Comparison of ENCODE assay signal across 16 cellular contexts in the genomic region with DNA sequence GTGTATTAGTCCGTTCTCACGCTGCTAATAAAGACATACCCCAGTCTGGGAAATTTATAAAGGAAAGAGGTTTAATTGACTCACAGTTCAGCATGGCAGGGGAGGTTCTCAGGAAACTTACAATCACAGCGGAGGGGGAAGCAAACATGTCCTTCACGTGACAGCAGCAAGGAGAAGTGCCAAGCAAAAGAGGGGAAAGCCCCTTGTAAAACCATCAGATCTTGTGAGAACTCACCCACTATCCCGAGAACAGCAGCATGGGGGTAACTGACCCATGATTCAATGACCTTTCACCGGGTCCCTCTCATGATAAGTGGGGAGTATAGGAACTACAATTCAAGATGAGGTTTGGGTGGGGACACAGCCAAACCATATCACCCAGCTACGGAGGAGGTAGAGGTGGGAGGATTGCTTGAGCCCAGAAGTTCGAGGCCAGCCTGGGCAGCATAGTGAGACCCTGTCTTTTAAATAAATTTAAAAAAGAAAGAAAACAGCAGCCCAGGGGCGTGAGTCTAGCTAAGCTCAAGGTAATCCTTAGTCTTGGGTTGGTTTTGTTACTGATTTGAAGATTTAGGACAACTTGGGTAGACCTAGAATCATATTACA. TPM values are rescaled to one million over a fixed set of nuclear protein-coding genes. Genes with fewer than 3 reads are reported as not detected.
DNase-seq lines count a peak whose midpoint lies in the region; ATAC-seq, FAIRE-seq and TF ChIP-seq lines count a peak whose summit lies in the region.
"Had no signal": no experiment of that assay in that cellular context is flagged by ENCODE, and none has a peak within 500 bp of the region (broad histone marks: within the 10 kb centered on the region; RNA-seq: fewer than 3 reads in every experiment).

No MANE protein-coding gene starts in this region.

- TF ChIP-seq CTCF in DOHH2 (IDR thresholded peaks at IDR 0.05; ENCODE audit: low read depth, low read length, poor library complexity, severe bottlenecking) (no peak), OCI-LY3 (IDR thresholded peaks at IDR 0.05; ENCODE audit: low read depth, low read length) (no peak), K562 (IDR thresholded peaks at IDR 0.05 in 2 of 3, conservative IDR thresholded peaks at IDR 0.05 in 1 of 3; ENCODE audit: insufficient read depth in 2 of 3, low read depth in 1 of 3, low read length in 3 of 3) (no peak), osteocyte (IDR thresholded peaks at IDR 0.05) (no peak)

- H3K4me3 Mint-ChIP-seq in osteocyte (ENCODE audit: unreplicated experiment): no peak overlapping the region
- no peak overlapping the region for H3K4me3 Mint-ChIP-seq in activated CD4-positive, alpha-beta memory T cell treated with anti-CD3 and anti-CD28 coated beads, Interleukin-2, amount 10 ng/mL, durations not matched to agents 7 days and 5 days

- no TSS peak for BruUV-seq in K562 (replicated peaks; lab: Mats Ljungman, UMichigan)

- H3K9me3 ChIP-seq in DOHH2 (ENCODE audit: control insufficient read depth, insufficient read depth, low read length) (no peaks in the 10 kb centered on the region), OCI-LY3 (ENCODE audit: insufficient read depth, low read length) (no peaks in the 10 kb centered on the region), K562 (replicated peaks; ENCODE audit: control insufficient read depth, insufficient read depth, low read depth, low read length) (no peaks in the 10 kb centered on the region)
- H3K9me3 ChIP-seq: Peyer's patch had no signal

- CTCF ChIA-PET in K562 (lab: Yijun Ruan, JAX; ENCODE audit: low intra/inter-chr PET ratio): no interaction called here
- CTCF ChIA-PET in activated CD4-positive, alpha-beta memory T cell treated with anti-CD3 and anti-CD28 coated beads, Interleukin-2, amount 10 ng/mL, durations not matched to agents 7 days and 5 days (lab: Charles Lee): interaction anchor here (1.2 kb wide), 1 partner anchor 154 kb away, joined by 3 read pairs; no protein-coding TSS in a partner anchor

- peaks cover 24% of the 10 kb centered on the region for H3K36me3 ChIP-seq in DOHH2 (ENCODE audit: control insufficient read depth, low read length)
- H3K36me3 ChIP-seq in OCI-LY3 (replicated peaks; ENCODE audit: low read depth, low read length): peaks cover 3% of the 10 kb centered on the region
- 0 out of 3 replicates have a peak, but pooled peaks cover 8% of the 10 kb centered on the region for H3K36me3 ChIP-seq in K562 (ENCODE audit: control insufficient read depth, insufficient read depth, low read length)
- H3K36me3 ChIP-seq: Peyer's patch had no signal

- H3K27ac Mint-ChIP-seq in osteocyte (ENCODE audit: unreplicated experiment): no peak overlapping the region
- H3K27ac Mint-ChIP-seq in activated CD4-positive, alpha-beta memory T cell treated with anti-CD3 and anti-CD28 coated beads, Interleukin-2, amount 10 ng/mL, durations not matched to agents 7 days and 5 days: no peak overlapping the region

- peaks cover 9% of the 10 kb centered on the region for H3K79me2 ChIP-seq in DOHH2 (ENCODE audit: control insufficient read depth, low read length)
- no peaks in the 10 kb centered on the region for H3K79me2 ChIP-seq in OCI-LY3 (ENCODE audit: low read length)
- H3K79me2 ChIP-seq in K562 (ENCODE audit: control insufficient read depth, insufficient read depth, low read length): no peaks in the 10 kb centered on the region

- H3K4me1 Mint-ChIP-seq in osteocyte (ENCODE audit: unreplicated experiment): peaks cover 9% of the 10 kb centered on the region
- H3K4me1 Mint-ChIP-seq in activated CD4-positive, alpha-beta memory T cell treated with anti-CD3 and anti-CD28 coated beads, Interleukin-2, amount 10 ng/mL, durations not matched to agents 7 days and 5 days: peaks cover 22% of the 10 kb centered on the region

- H2AFZ ChIP-seq in OCI-LY3 (ENCODE audit: low read depth, low read length) (peak overlapping the region; percentile 91), K562 (ENCODE audit: low read depth, low read length) (no peak overlapping the region)

- TF ChIP-seq POLR2A in K562 (conservative IDR thresholded peaks at IDR 0.05): no peak

- no peaks in the 10 kb centered on the region for H3K36me3 Mint-ChIP-seq in osteocyte (ENCODE audit: unreplicated experiment)
- H3K36me3 Mint-ChIP-seq in activated CD4-positive, alpha-beta memory T cell treated with anti-CD3 and anti-CD28 coated beads, Interleukin-2, amount 10 ng/mL, durations not matched to agents 7 days and 5 days (ENCODE audit: low read depth): no peaks in the 10 kb centered on the region

- intact Hi-C loops in K562 (cut with micrococcal nuclease): no loop called here

- DNase-seq in K562 (ENCODE audit: extremely low read depth in 1 of 4, low spot score in 3 of 4) (no peak), osteocyte (ENCODE audit: extremely low spot score, unreplicated experiment) (peak; percentile 27), nucleus accumbens (lab: John Stamatoyannopoulos, UW) (no peak)
- DNase-seq in activated CD4-positive, alpha-beta T cell treated with anti-CD3 and anti-CD28 coated beads for 4 hours: no peak
- DNase-seq in activated CD4-positive, alpha-beta memory T cell treated with anti-CD3 and anti-CD28 coated beads, Interleukin-2, amount 10 ng/mL, durations not matched to agents 7 days and 5 days: no peak
- DNase-seq: EL, Karpas-422, NCI-H1105 treated with DMSO at 0.1 percent for 48 hours, NCI-H1930, NCI-H2171, NCI-H446 treated with DMSO at 0.1 percent for 48 hours, NCI-H774, Peyer's patch had no signal

- H3K27me3 ChIP-seq in DOHH2 (ENCODE audit: control insufficient read depth, low read length) (no peaks in the 10 kb centered on the region), OCI-LY3 (ENCODE audit: low read depth, low read length) (no peaks in the 10 kb centered on the region), K562 (ENCODE audit: control insufficient read depth in 2 of 2, insufficient read depth in 2 of 2, low read length in 2 of 2) (no peaks in the 10 kb centered on the region)
- H3K27me3 ChIP-seq: Peyer's patch had no signal

- POLR2A ChIA-PET in K562 (lab: Yijun Ruan, JAX): interaction anchor here (1.1 kb wide), 1 partner anchor 29 kb away, joined by 3 read pairs; no protein-coding TSS in a partner anchor
- POLR2A ChIA-PET in activated CD4-positive, alpha-beta memory T cell treated with anti-CD3 and anti-CD28 coated beads, Interleukin-2, amount 10 ng/mL, durations not matched to agents 7 days and 5 days (lab: Charles Lee): no interaction called here

- no peaks in the 10 kb centered on the region for H4K20me1 ChIP-seq in DOHH2 (ENCODE audit: control insufficient read depth, insufficient read depth, low read depth, low read length)
- no peaks in the 10 kb centered on the region for H4K20me1 ChIP-seq in OCI-LY3 (ENCODE audit: insufficient read depth, low read length)
- no peaks in the 10 kb centered on the region for H4K20me1 ChIP-seq in K562 (replicated peaks; ENCODE audit: control insufficient read depth, insufficient read depth, low read length)

- no peak for TF ChIP-seq RAD21 in K562 (CRISPR knock-in tag; conservative IDR thresholded peaks at IDR 0.05 in 1 of 2, IDR thresholded peaks at IDR 0.05 in 1 of 2)

- H3K27me3 Mint-ChIP-seq in osteocyte (ENCODE audit: unreplicated experiment): no peaks in the 10 kb centered on the region
- no peaks in the 10 kb centered on the region for H3K27me3 Mint-ChIP-seq in activated CD4-positive, alpha-beta memory T cell treated with anti-CD3 and anti-CD28 coated beads, Interleukin-2, amount 10 ng/mL, durations not matched to agents 7 days and 5 days

- H3K4me2 ChIP-seq in DOHH2 (ENCODE audit: low read length) (peak overlapping the region; percentile 50), OCI-LY3 (ENCODE audit: low read length) (peak overlapping the region; percentile 94), K562 (ENCODE audit: insufficient read depth, low read length) (no peak overlapping the region)

- no peaks in the 10 kb centered on the region for H3K9me2 ChIP-seq in DOHH2 (replicated peaks; ENCODE audit: control insufficient read depth, low read length)

- peak; percentile 42 for FAIRE-seq in K562 (lab: Jason Lieb, UNC)

- H3K4me1 ChIP-seq in DOHH2 (ENCODE audit: control insufficient read depth, low read length) (peaks cover 90% of the 10 kb centered on the region), OCI-LY3 (ENCODE audit: low read length) (peaks cover 42% of the 10 kb centered on the region), K562 (replicated peaks in 1 of 2; ENCODE audit: control insufficient read depth in 2 of 2, insufficient read depth in 2 of 2, low read length in 2 of 2) (no peaks in the 10 kb centered on the region; a peak in 1 of 5 replicates)
- H3K4me1 ChIP-seq: Peyer's patch had no signal

- H3K4me3 ChIP-seq in DOHH2 (ENCODE audit: low read length): peak overlapping the region; percentile 2; the same call in 1 of the 2 replicates
- peak overlapping the region; percentile 75 for H3K4me3 ChIP-seq in OCI-LY3 (ENCODE audit: low read length)
- no peak overlapping the region for H3K4me3 ChIP-seq in K562
- H3K4me3 ChIP-seq: Peyer's patch had no signal

- peak; percentile 33; the same call in 2 of the 3 replicates for ATAC-seq in K562
- ATAC-seq: HCT116 had no signal

- H3F3A ChIP-seq in DOHH2 (ENCODE audit: control insufficient read depth, insufficient read depth): peaks cover 35% of the 10 kb centered on the region

- no peak for TF ChIP-seq EP300 in K562 (IDR thresholded peaks at IDR 0.05; ENCODE audit: low read length)

- in situ Hi-C loops in K562 (cut with MboI): no loop called here

- no peaks in the 10 kb centered on the region for H3K9me1 ChIP-seq in K562 (ENCODE audit: control insufficient read depth, insufficient read depth, low read length)

- H3K9ac ChIP-seq in OCI-LY3 (ENCODE audit: low read length) (peak overlapping the region; percentile 58), K562 (ENCODE audit: insufficient read depth in 1 of 2, low read depth in 2 of 2, low read length in 2 of 2) (no peak overlapping the region)

- H3K27ac ChIP-seq in DOHH2 (ENCODE audit: low read depth, low read length) (peak overlapping the region; percentile 65), OCI-LY3 (ENCODE audit: low read length) (peak overlapping the region; percentile 71), K562 (ENCODE audit: extremely low read depth, low read depth, low read length) (no peak overlapping the region)
- H3K27ac ChIP-seq: Peyer's patch had no signal

- H3K9me3 Mint-ChIP-seq in osteocyte (ENCODE audit: unreplicated experiment): no peaks in the 10 kb centered on the region
- H3K9me3 Mint-ChIP-seq in activated CD4-positive, alpha-beta memory T cell treated with anti-CD3 and anti-CD28 coated beads, Interleukin-2, amount 10 ng/mL, durations not matched to agents 7 days and 5 days: no peaks in the 10 kb centered on the region

- WGBS in K562 (ENCODE audit: insufficient coverage, low coverage, missing lambda C conversion rate): 49% methylated on average over 9 of the region's 9 CpGs

RNA-seq across cellular contexts. Expression of a gene that starts 46.4 kb away (rescaled TPM):
- total RNA-seq in K562 (2011; cell fraction: chromatin; rRNA removed; ENCODE audit: low replicate concordance): 67.0 and 118 TPM in 2 replicates
- 37.9 and 39.4 TPM in 2 replicates for total RNA-seq in K562 (2011; cell fraction: nucleolus; rRNA removed)
- total RNA-seq in K562 (2011; cell fraction: nucleoplasm; rRNA removed): 60.0 and 67.7 TPM in 2 replicates
- total RNA-seq in K562 (2014; rRNA removed) (12.9 and 13.2 TPM in 2 replicates), K562 (2014; rRNA removed; fragmentation: Illumina TruSeq; extraction: Trizol) (15.0 and 16.0 TPM in 2 replicates), K562 (2015; rRNA removed; fragmentation: Illumina TruSeq; extraction: Trizol) (15.6 and 18.8 TPM in 2 replicates), K562 (2021) (18.6 and 20.8 TPM in 2 replicates), osteocyte (6.4 and 8.6 TPM in 2 replicates)
- polyA plus RNA-seq in K562 (2011; rRNA removed) (9.7 and 10.0 TPM in 2 replicates), K562 (2014; fragmentation: Illumina TruSeq; extraction: Trizol) (13.1 and 15.4 TPM in 2 replicates), K562 (2014; fragmentation: Nextera tagmentation; extraction: Ambion mirVana) (1 to 10 TPM; 1.2 to 1.6 TPM), K562 (2014; rRNA removed) (6.9 and 7.5 TPM in 2 replicates)
- polyA plus RNA-seq in K562 (2011; cell fraction: cytosol; rRNA removed): 6.9 and 9.0 TPM in 2 replicates
- polyA plus RNA-seq in K562 (2011; cell fraction: nucleus; rRNA removed): 23.1 and 24.6 TPM in 2 replicates
- 10.8 and 11.2 TPM in 2 replicates for polyA plus RNA-seq in K562 (2012)
- 25.0 and 34.9 TPM in 2 replicates for polyA minus RNA-seq in K562 (2011; rRNA and poly(A)+ RNA removed)
- 11.2 and 18.8 TPM in 2 replicates for polyA minus RNA-seq in K562 (2011; cell fraction: cytosol; rRNA and poly(A)+ RNA removed)
- polyA minus RNA-seq in K562 (2011; cell fraction: nucleus; rRNA and poly(A)+ RNA removed): 35.5 and 61.0 TPM in 2 replicates
- 10 to 100 TPM; 25.2 to 26.3 TPM for total RNA-seq in activated CD4-positive, alpha-beta memory T cell treated with anti-CD3 and anti-CD28 coated beads, Interleukin-2, amount 10 ng/mL, durations not matched to agents 7 days and 5 days
